ENCODE assay signal across 24 cellular contexts in genomic region chr7:77548222-77548621, GRCh38. TPM values are rescaled to one million over a fixed set of nuclear protein-coding genes. Genes with fewer than 3 reads are reported as not detected.
DNase-seq lines count a peak whose midpoint lies in the region; ATAC-seq, FAIRE-seq and TF ChIP-seq lines count a peak whose summit lies in the region.
"Had no signal": no experiment of that assay in that cellular context is flagged by ENCODE, and none has a peak within 500 bp of the region (broad histone marks: within the 10 kb centered on the region; RNA-seq: fewer than 3 reads in every experiment).

No MANE protein-coding gene starts in this region.

- H3K4me1 ChIP-seq in keratinocyte (ENCODE audit: control insufficient read depth, extremely low read depth, insufficient read depth, low read length), result peaks cover 6% of the 10 kb centered on the region
- H3K4me1 ChIP-seq in trophoblast cell (ENCODE audit: control insufficient read depth in 1 of 2, insufficient read depth in 2 of 2, low read length in 2 of 2), result no peaks in the 10 kb centered on the region
- H3K4me1 ChIP-seq in gastrocnemius medialis, result peaks cover 28 to 57% of the 10 kb centered on the region in 2 donors

- peak overlapping the region; percentile 86 for H3K4ac ChIP-seq in trophoblast cell (ENCODE audit: low read depth, low read length)

- H3K36me3 Mint-ChIP-seq in IgD-negative memory B cell, result peaks cover 9% of the 10 kb centered on the region
- peaks cover 10% of the 10 kb centered on the region for H3K36me3 Mint-ChIP-seq in activated CD4-positive, alpha-beta T cell treated with anti-CD3 and anti-CD28 coated beads, Interleukin-2, amount 10 ng/mL, durations not matched to agents 24 days and 14 days (ENCODE audit: low read depth)

- no peak overlapping the region for H2AK5ac ChIP-seq in trophoblast cell (ENCODE audit: low read length)

- no CpG with 5 or more reads among the region's 3 CpGs for WGBS in trophoblast cell (ENCODE audit: extremely low coverage, insufficient coverage, insufficient read length)
- 65 to 79% methylated on average over 3 of the region's 3 CpGs for WGBS in lower leg skin, 2 donors

- H3K23ac ChIP-seq in trophoblast cell (ENCODE audit: low read length), result no peak overlapping the region

- H3K27ac ChIP-seq in keratinocyte (ENCODE audit: control insufficient read depth, insufficient read depth, low read length) (no peak overlapping the region), trophoblast cell (ENCODE audit: low read depth, low read length) (no peak overlapping the region), gastrocnemius medialis (peak overlapping the region in 1 of 4 donors; percentile 46)
- H3K27ac ChIP-seq: coronary artery, parathyroid adenoma, right lobe of liver, RWPE1, tibial artery had no signal

- no peak overlapping the region for H2BK5ac ChIP-seq in trophoblast cell (ENCODE audit: low read depth, low read length, poor library complexity)

- peaks cover 33 to 36% (median 34%) of the 10 kb centered on the region in 3 donors for H3K4me1 Mint-ChIP-seq in IgD-negative memory B cell
- H3K4me1 Mint-ChIP-seq in activated CD4-positive, alpha-beta T cell treated with anti-CD3 and anti-CD28 coated beads, Interleukin-2, amount 10 ng/mL, durations not matched to agents 24 days and 14 days, result peaks cover 9% of the 10 kb centered on the region

- peak overlapping the region in 1 of 4 donors; percentile 70 for H3K4me3 Mint-ChIP-seq in IgD-negative memory B cell
- H3K4me3 Mint-ChIP-seq in activated CD4-positive, alpha-beta T cell treated with anti-CD3 and anti-CD28 coated beads, Interleukin-2, amount 10 ng/mL, durations not matched to agents 24 days and 14 days, result no peak overlapping the region
- H3K4me3 Mint-ChIP-seq: activated CD4-positive, alpha-beta memory T cell treated with anti-CD3 and anti-CD28 coated beads, Interleukin-2, amount 10 ng/mL, durations not matched to agents 7 days and 5 days; CD4-positive, alpha-beta T cell; nephron; stimulated activated naive CD8-positive, alpha-beta T cell treated with anti-CD3 and anti-CD28 coated beads, Interleukin-15, Interleukin-2, amounts not matched to agents 100 ng/mL and 50 ng/mL, for 24 hours had no signal

- H3K14ac ChIP-seq in trophoblast cell (ENCODE audit: low read length), result no peak overlapping the region

- DNase-seq in GM18507 (ENCODE audit: extremely low spot score, insufficient read length, low read depth), result no peak
- no peak for DNase-seq in keratinocyte (ENCODE audit: low read depth, low spot score)
- DNase-seq in trophoblast cell, result no peak
- DNase-seq in gastrocnemius medialis, result no peak
- no peak for DNase-seq in activated CD4-positive, alpha-beta T cell treated with anti-CD3 and anti-CD28 coated beads, Interleukin-2, amount 10 ng/mL, durations not matched to agents 24 days and 14 days
- no peak for DNase-seq in lower leg skin (ENCODE audit: low spot score in 2 of 2)
- DNase-seq: activated CD4-positive, alpha-beta memory T cell treated with anti-CD3 and anti-CD28 coated beads, Interleukin-2, amount 10 ng/mL, durations not matched to agents 7 days and 5 days; CD4-positive, alpha-beta T cell; DMS 273 treated with DMSO at 0.1 percent for 48 hours; esophagus squamous epithelium; NCI-H1092; NCI-H1930; right lobe of liver; SK-N-SH; tibial artery had no signal

- dilution Hi-C loops in keratinocyte (cut with MboI; ENCODE audit: extremely low pct_ligation_motif_present, low sequenced_read_pairs), result no loop called here

- H3K4me2 ChIP-seq in keratinocyte (ENCODE audit: control insufficient read depth, extremely low read depth, insufficient read depth, low read depth, low read length) (no peak overlapping the region), trophoblast cell (ENCODE audit: low read length) (no peak overlapping the region)
- H3K4me2 ChIP-seq: SK-N-SH had no signal

- H3K4me3 ChIP-seq in keratinocyte (ENCODE audit: control insufficient read depth in 2 of 3, extremely low read depth in 1 of 3, insufficient read depth in 2 of 3, low read depth in 1 of 3, low read length in 3 of 3), result no peak overlapping the region
- H3K4me3 ChIP-seq in trophoblast cell (ENCODE audit: low read depth, low read length), result no peak overlapping the region
- no peak overlapping the region for H3K4me3 ChIP-seq in gastrocnemius medialis
- no peak overlapping the region for H3K4me3 ChIP-seq in lower leg skin (ENCODE audit: low read depth, poor library complexity, severe bottlenecking)
- H3K4me3 ChIP-seq: coronary artery, esophagus squamous epithelium, right lobe of liver, tibial artery had no signal

- in situ Hi-C loops in gastrocnemius medialis (cut with MboI; ENCODE audit: low sequenced_read_pairs in 4 of 4), result loop anchor here in 1 of 4 donors (25.0 kb wide), 1 partner anchor 214 kb away; no protein-coding TSS in a partner anchor

- H3K9ac ChIP-seq in keratinocyte (ENCODE audit: control insufficient read depth, extremely low read depth, insufficient read depth, low read length), result no peak overlapping the region
- no peak overlapping the region for H3K9ac ChIP-seq in trophoblast cell (ENCODE audit: low read length)
- H3K9ac ChIP-seq: parathyroid adenoma, SK-N-SH had no signal

- peaks cover 0 to 6% (median 0%) of the 10 kb centered on the region in 3 donors for H3K9me3 Mint-ChIP-seq in IgD-negative memory B cell
- H3K9me3 Mint-ChIP-seq in activated CD4-positive, alpha-beta T cell treated with anti-CD3 and anti-CD28 coated beads, Interleukin-2, amount 10 ng/mL, durations not matched to agents 24 days and 14 days, result no peaks in the 10 kb centered on the region
- H3K9me3 Mint-ChIP-seq: activated CD4-positive, alpha-beta memory T cell treated with anti-CD3 and anti-CD28 coated beads, Interleukin-2, amount 10 ng/mL, durations not matched to agents 7 days and 5 days; activated T-helper 2 cell treated with anti-CD3 and anti-CD28 coated beads, Interferon-gamma antibody, Interleukin-2, Interleukin-4, amounts not matched to agents 10 μg/mL and 5 μg/mL and 100 μg/mL, durations not matched to agents 14 hours and 24 hours and 36 hours; nephron; stimulated activated naive CD8-positive, alpha-beta T cell treated with anti-CD3 and anti-CD28 coated beads, Interleukin-15, Interleukin-2, amounts not matched to agents 100 ng/mL and 50 ng/mL, for 24 hours had no signal

- ATAC-seq in gastrocnemius medialis, result no peak
- ATAC-seq: activated naive CD4-positive, alpha-beta T cell treated with anti-CD3 and anti-CD28 coated beads, Interleukin-2, amount 50 U/mL, for 72 hours had no signal

- FAIRE-seq in GM18507 (lab: Jason Lieb, UNC) (peak; percentile 63), keratinocyte (lab: Jason Lieb, UNC) (peak; percentile 71)
- FAIRE-seq: HTR-8/SVneo had no signal

- peaks cover 2% of the 10 kb centered on the region for H3K79me1 ChIP-seq in trophoblast cell (ENCODE audit: low read length)

- no peaks in the 10 kb centered on the region for H3K9me3 ChIP-seq in keratinocyte (ENCODE audit: control insufficient read depth, low read depth, low read length)
- H3K9me3 ChIP-seq in trophoblast cell (ENCODE audit: insufficient read depth, low read depth, low read length), result no peaks in the 10 kb centered on the region
- H3K9me3 ChIP-seq in gastrocnemius medialis, result no peaks in the 10 kb centered on the region
- H3K9me3 ChIP-seq: esophagus squamous epithelium, right lobe of liver, SK-N-SH, tibial artery had no signal

- no peak overlapping the region for H4K91ac ChIP-seq in trophoblast cell (ENCODE audit: low read depth, low read length)

- intact Hi-C loops in gastrocnemius medialis (cut with DNase I; ENCODE audit: low total_unique reads), result no loop called here
- intact Hi-C loops in activated CD4-positive, alpha-beta T cell treated with anti-CD3 and anti-CD28 coated beads, Interleukin-2, amount 10 ng/mL, durations not matched to agents 24 days and 14 days (cut with micrococcal nuclease), result no loop called here
- intact Hi-C loops in lower leg skin (cut with DNase I; ENCODE audit: low total_unique reads), result no loop called here

- TF ChIP-seq POLR2A in gastrocnemius medialis (IDR thresholded peaks at IDR 0.05) (no peak), lower leg skin (IDR thresholded peaks at IDR 0.05) (no peak)

- no peak overlapping the region for H3K18ac ChIP-seq in trophoblast cell (ENCODE audit: low read length)

- H2BK120ac ChIP-seq in trophoblast cell (ENCODE audit: insufficient read depth, low read length, poor library complexity), result no peak overlapping the region

- H2AFZ ChIP-seq in keratinocyte (ENCODE audit: control insufficient read depth, low read length) (no peak overlapping the region), trophoblast cell (ENCODE audit: insufficient read depth, low read length, poor library complexity) (no peak overlapping the region)
- H2AFZ ChIP-seq: parathyroid adenoma had no signal

- H3K27ac Mint-ChIP-seq in IgD-negative memory B cell, result peak overlapping the region in 2 of 3 donors; percentile 36 to 55
- H3K27ac Mint-ChIP-seq in activated CD4-positive, alpha-beta T cell treated with anti-CD3 and anti-CD28 coated beads, Interleukin-2, amount 10 ng/mL, durations not matched to agents 24 days and 14 days, result no peak overlapping the region
- H3K27ac Mint-ChIP-seq: activated CD4-positive, alpha-beta memory T cell treated with anti-CD3 and anti-CD28 coated beads, Interleukin-2, amount 10 ng/mL, durations not matched to agents 7 days and 5 days; activated naive CD4-positive, alpha-beta T cell treated with anti-CD3 and anti-CD28 coated beads, Interleukin-2, amount 50 U/mL, for 72 hours; activated T-helper 2 cell treated with anti-CD3 and anti-CD28 coated beads, Interferon-gamma antibody, Interleukin-2, Interleukin-4, amounts not matched to agents 10 μg/mL and 5 μg/mL and 100 μg/mL, durations not matched to agents 14 hours and 24 hours and 36 hours; CD4-positive, alpha-beta T cell; nephron; stimulated activated naive CD8-positive, alpha-beta T cell treated with anti-CD3 and anti-CD28 coated beads, Interleukin-15, Interleukin-2, amounts not matched to agents 100 ng/mL and 50 ng/mL, for 24 hours had no signal

- no peak overlapping the region for H2BK12ac ChIP-seq in trophoblast cell (ENCODE audit: low read length)

- H4K20me1 ChIP-seq in keratinocyte (ENCODE audit: control insufficient read depth, extremely low read depth, insufficient read depth, low read length), result peaks cover 26% of the 10 kb centered on the region

- no peaks in the 10 kb centered on the region for H3K27me3 ChIP-seq in keratinocyte (ENCODE audit: control insufficient read depth, extremely low read depth, insufficient read depth, low read length)
- H3K27me3 ChIP-seq in trophoblast cell (ENCODE audit: insufficient read depth, low read length), result no peaks in the 10 kb centered on the region
- no peaks in the 10 kb centered on the region for H3K27me3 ChIP-seq in gastrocnemius medialis
- H3K27me3 ChIP-seq: esophagus squamous epithelium, right lobe of liver, tibial artery had no signal

- no peaks in the 10 kb centered on the region for H3K27me3 Mint-ChIP-seq in IgD-negative memory B cell
- H3K27me3 Mint-ChIP-seq in activated CD4-positive, alpha-beta T cell treated with anti-CD3 and anti-CD28 coated beads, Interleukin-2, amount 10 ng/mL, durations not matched to agents 24 days and 14 days, result no peaks in the 10 kb centered on the region
- H3K27me3 Mint-ChIP-seq: activated CD4-positive, alpha-beta memory T cell treated with anti-CD3 and anti-CD28 coated beads, Interleukin-2, amount 10 ng/mL, durations not matched to agents 7 days and 5 days; CD4-positive, alpha-beta T cell; stimulated activated naive CD8-positive, alpha-beta T cell treated with anti-CD3 and anti-CD28 coated beads, Interleukin-15, Interleukin-2, amounts not matched to agents 100 ng/mL and 50 ng/mL, for 24 hours had no signal

- H3K36me3 ChIP-seq in keratinocyte (ENCODE audit: control insufficient read depth in 2 of 2, extremely low read depth in 1 of 2, insufficient read depth in 2 of 2, low read length in 2 of 2), result peaks cover 3 to 11% of the 10 kb centered on the region in 2 experiments
- H3K36me3 ChIP-seq in trophoblast cell (ENCODE audit: control insufficient read depth in 1 of 2, insufficient read depth in 2 of 2, low read length in 2 of 2), result no peaks in the 10 kb centered on the region
- no peaks in the 10 kb centered on the region for H3K36me3 ChIP-seq in gastrocnemius medialis
- H3K36me3 ChIP-seq: esophagus squamous epithelium, right lobe of liver, tibial artery had no signal

- TF ChIP-seq CTCF in keratinocyte (optimal IDR thresholded peaks at IDR 0.05 in 1 of 3, IDR thresholded peaks at IDR 0.05 in 1 of 3, conservative IDR thresholded peaks at IDR 0.05 in 1 of 3; ENCODE audit: extremely low read depth in 1 of 3, insufficient read depth in 2 of 3, low read length in 3 of 3), result no peak
- TF ChIP-seq CTCF in gastrocnemius medialis (IDR thresholded peaks at IDR 0.05 in 4 of 5, conservative IDR thresholded peaks at IDR 0.05 in 1 of 5), result no peak
- no peak for TF ChIP-seq CTCF in lower leg skin (IDR thresholded peaks at IDR 0.05)

- no peak overlapping the region for H4K12ac ChIP-seq in trophoblast cell (ENCODE audit: low read depth, low read length)

- H3K79me2 ChIP-seq in keratinocyte (ENCODE audit: control insufficient read depth, insufficient read depth, low read length) (peaks cover 100% of the 10 kb centered on the region), trophoblast cell (ENCODE audit: control insufficient read depth, insufficient read depth, low read length, poor library complexity) (peaks cover 11% of the 10 kb centered on the region)

- H3K9me1 ChIP-seq in keratinocyte (ENCODE audit: control insufficient read depth, extremely low read depth, insufficient read depth, low read length), result peaks cover 3% of the 10 kb centered on the region

- H4K8ac ChIP-seq in trophoblast cell (ENCODE audit: low read depth, low read length), result no peak overlapping the region

RNA-seq across cellular contexts. Expression of gene PTPN12, which starts 11.1 kb away (rescaled TPM):
- polyA plus RNA-seq in IgD-negative memory B cell, result 4.8 TPM
- polyA plus RNA-seq in keratinocyte, result 46.9 to 61.1 TPM (median 53.1 TPM) in 3 replicates
- 136 TPM for polyA plus RNA-seq in keratinocyte (2011; ENCODE audit: low read depth)
- polyA plus RNA-seq in keratinocyte (2011; cell fraction: cytosol; rRNA removed), result 36.6 and 72.4 TPM in 2 replicates
- 80.9 and 83.7 TPM in 2 replicates for polyA plus RNA-seq in keratinocyte (2011; cell fraction: nucleus; rRNA removed)
- polyA plus RNA-seq in keratinocyte (2012; ENCODE audit: low replicate concordance), result 52.7 and 58.2 TPM in 2 replicates
- polyA minus RNA-seq in keratinocyte, result 33.2 to 101 TPM (median 77.0 TPM) in 3 replicates
- polyA minus RNA-seq in keratinocyte (2011; cell fraction: cytosol; rRNA and poly(A)+ RNA removed), result 23.8 TPM
- 47.2 and 112 TPM in 2 replicates for polyA minus RNA-seq in keratinocyte (2011; cell fraction: nucleus; rRNA and poly(A)+ RNA removed)
- polyA plus RNA-seq in trophoblast cell (2013), result 105 and 109 TPM in 2 replicates
- 10 to 100 TPM; 22.7 to 38.0 (median 27.7) TPM for total RNA-seq in gastrocnemius medialis
- 9.8 and 12.7 TPM in 2 replicates for total RNA-seq in activated CD4-positive, alpha-beta T cell treated with anti-CD3 and anti-CD28 coated beads, Interleukin-2, amount 10 ng/mL, durations not matched to agents 24 days and 14 days
- 10 to 100 TPM; 63.9 to 75.3 (median 68.2) TPM for total RNA-seq in lower leg skin
